ENCODE assay signal across 9 cellular contexts in genomic region chr2:190636362-190636761, GRCh38. TPM values are rescaled to one million over a fixed set of nuclear protein-coding genes. Genes with fewer than 3 reads are reported as not detected.
DNase-seq lines count a peak whose midpoint lies in the region; ATAC-seq, FAIRE-seq and TF ChIP-seq lines count a peak whose summit lies in the region.
"Had no signal": no experiment of that assay in that cellular context is flagged by ENCODE, and none has a peak within 500 bp of the region (broad histone marks: within the 10 kb centered on the region; RNA-seq: fewer than 3 reads in every experiment).

No MANE protein-coding gene starts in this region.

- H3K27ac ChIP-seq in SJSA1 (peak overlapping the region; percentile 30), upper lobe of right lung (no peak overlapping the region), suprapubic skin (no peak overlapping the region)

- WGBS in suprapubic skin, result 42% methylated on average over 3 of the region's 3 CpGs

- H3K4me3 ChIP-seq in SJSA1 (no peak overlapping the region), retinal pigment epithelial cell (ENCODE audit: low read length) (no peak overlapping the region), upper lobe of right lung (no peak overlapping the region), suprapubic skin (no peak overlapping the region)

- no peak for DNase-seq in H54 (ENCODE audit: insufficient read length, low spot score)
- DNase-seq in SJSA1 (ENCODE audit: low read depth in 1 of 2, low spot score in 2 of 2), result no peak
- DNase-seq in fibroblast of peridontal ligament (ENCODE audit: extremely low read depth), result peak; percentile 76
- DNase-seq in retinal pigment epithelial cell (ENCODE audit: low read depth), result peak; percentile 80
- DNase-seq in hippocampal formation (lab: John Stamatoyannopoulos, UW), result no peak
- no peak for DNase-seq in upper lobe of right lung
- no peak for DNase-seq in suprapubic skin (ENCODE audit: low spot score in 2 of 2)
- DNase-seq: stimulated activated CD4-positive, alpha-beta T cell treated with anti-CD3 and anti-CD28 coated beads, Interleukin-12 subunit alpha, Interleukin-12 subunit beta, amount 100 ng/mL, for 4 hours had no signal

- TF ChIP-seq POLR2A in H54 (IDR thresholded peaks at IDR 0.05; ENCODE audit: low read depth, low read length), result no peak
- TF ChIP-seq POLR2A in suprapubic skin (IDR thresholded peaks at IDR 0.05), result no peak

- peak; percentile 88 for FAIRE-seq in H54 (lab: Jason Lieb, UNC)

- intact Hi-C loops in upper lobe of right lung (cut with DNase I), result loop anchor here (10.0 kb wide), 1 partner anchor 112 kb away; no protein-coding TSS in a partner anchor

- H3K9me3 ChIP-seq in SJSA1 (replicated peaks), result no peaks in the 10 kb centered on the region; the same call in 1 of the 2 replicates
- H3K9me3 ChIP-seq in upper lobe of right lung, result no peaks in the 10 kb centered on the region
- no peaks in the 10 kb centered on the region for H3K9me3 ChIP-seq in suprapubic skin

- H3K4me1 ChIP-seq in SJSA1 (replicated peaks) (peaks cover 21% of the 10 kb centered on the region), upper lobe of right lung (peaks cover 17% of the 10 kb centered on the region), suprapubic skin (peaks cover 19% of the 10 kb centered on the region)

- ATAC-seq in HG03342 (IDR thresholded peaks at IDR 0.05; ENCODE audit: unreplicated experiment), result no peak
- ATAC-seq in upper lobe of right lung, result no peak

- no peak for TF ChIP-seq CTCF in retinal pigment epithelial cell (conservative IDR thresholded peaks at IDR 0.05; ENCODE audit: low read depth, low read length)
- no peak for TF ChIP-seq CTCF in upper lobe of right lung (IDR thresholded peaks at IDR 0.05)
- no peak for TF ChIP-seq CTCF in suprapubic skin (IDR thresholded peaks at IDR 0.05)

- TF ChIP-seq EP300 in suprapubic skin (IDR thresholded peaks at IDR 0.05), result no peak

- H3K36me3 ChIP-seq in SJSA1, result no peaks in the 10 kb centered on the region
- H3K36me3 ChIP-seq in upper lobe of right lung, result no peaks in the 10 kb centered on the region
- no peaks in the 10 kb centered on the region for H3K36me3 ChIP-seq in suprapubic skin

- H3K27me3 ChIP-seq in SJSA1 (replicated peaks), result no peaks in the 10 kb centered on the region
- H3K27me3 ChIP-seq in upper lobe of right lung, result no peaks in the 10 kb centered on the region
- no peaks in the 10 kb centered on the region for H3K27me3 ChIP-seq in suprapubic skin

RNA-seq across cellular contexts. Expression of gene NAB1, which starts 12.5 kb away (rescaled TPM):
- 30.1 and 31.2 TPM in 2 replicates for total RNA-seq in SJSA1 (2014; rRNA removed; shearing (Covaris generic))
- 38.6 TPM for total RNA-seq in upper lobe of right lung
- total RNA-seq in suprapubic skin, result 100 to 1,000 TPM in 3 of 4 donors, 10 to 100 TPM in 1; 83.3 to 116 (median 111) TPM

Comparison
In these comparisons a context has a peak if more than half of its experiments do, and no peak if none do; other contexts are left out.
1. DNase-seq: peak in fibroblast of peridontal ligament (single experiment) and retinal pigment epithelial cell (single experiment); none in H54 (single experiment), SJSA1 (0 of 2), hippocampal formation (0 of 2), upper lobe of right lung (single experiment) and suprapubic skin (0 of 2).